ENCODE assay signal across 12 cellular contexts in the genomic region with DNA sequence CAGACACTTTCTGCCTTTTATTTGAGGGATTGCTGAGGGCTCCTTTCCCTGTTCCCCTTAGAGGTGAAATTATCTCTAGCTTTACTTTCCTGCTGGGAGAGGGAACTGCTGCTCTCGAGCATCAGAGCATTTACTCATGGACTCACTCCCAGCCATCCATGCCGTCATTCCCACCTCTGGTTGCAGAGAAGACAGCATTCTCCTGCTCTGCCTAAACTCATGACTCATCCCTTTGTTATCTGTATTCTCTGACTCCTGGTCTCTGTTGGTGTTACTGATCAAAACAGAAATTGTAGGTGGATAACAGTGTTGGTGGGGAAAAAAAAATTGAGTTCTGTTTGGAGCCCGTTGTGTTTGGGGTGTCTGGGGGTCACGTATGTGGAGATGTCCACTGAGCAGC.
DNase-seq lines count a peak whose midpoint lies in the region; ATAC-seq and TF ChIP-seq lines count a peak whose summit lies in the region.
"Had no signal": no experiment of that assay in that cellular context is flagged by ENCODE, and none has a peak within 500 bp of the region (broad histone marks: within the 10 kb centered on the region; RNA-seq: fewer than 3 reads in every experiment).

No MANE protein-coding gene starts in this region.

- no peaks in the 10 kb centered on the region for H3K27me3 ChIP-seq in adrenal gland

- no peak for TF ChIP-seq CTCF in adrenal gland (IDR thresholded peaks at IDR 0.05)

- no peak overlapping the region for H3K4me3 ChIP-seq in adrenal gland

- H3K9me3 ChIP-seq in adrenal gland (replicated peaks in 1 of 3), result no peaks in the 10 kb centered on the region

- 45 to 49% (median 47%) methylated on average over 4 of the region's 4 CpGs for WGBS in adrenal gland, 4 donors

- H3K4me1 ChIP-seq in adrenal gland (replicated peaks in 1 of 2), result no peaks in the 10 kb centered on the region

- intact Hi-C loops in adrenal gland (cut with DNase I), result no loop called here

- DNase-seq in AG08396 (ENCODE audit: low spot score) (peak; percentile 70), HK-2 (ENCODE audit: unreplicated experiment) (peak; percentile 56), adrenal gland (peak in 6 of 7 donors; percentile 57 to 81 (median 66)), hepatic stellate cell (ENCODE audit: low spot score) (peak; percentile 26), COLO829 (ENCODE audit: low spot score) (no peak), occipital lobe (lab: John Stamatoyannopoulos, UW) (no peak), NK-92 (lab: John Stamatoyannopoulos, UW; ENCODE audit: unreplicated experiment) (no peak)
- DNase-seq: activated T-cell treated with anti-CD3 and anti-CD28 coated beads, Interleukin-2, amount 50 U/mL, for 48 hours; hypothalamus; NCI-H1694 treated with DMSO at 0.1 percent for 48 hours had no signal

- no peak for TF ChIP-seq POLR2A in adrenal gland (IDR thresholded peaks at IDR 0.05)

- no peak for ATAC-seq in GM21528 (IDR thresholded peaks at IDR 0.05; ENCODE audit: low FRiP score, unreplicated experiment)
- ATAC-seq: Panc1 had no signal

- no peak overlapping the region for H3K27ac ChIP-seq in adrenal gland

- H3K36me3 ChIP-seq in adrenal gland (replicated peaks in 1 of 2), result no peaks in the 10 kb centered on the region

Comparison
In these comparisons a context has a peak if more than half of its experiments do, and no peak if none do; other contexts are left out.
1. DNase-seq: peak in AG08396 (single experiment), HK-2 (single experiment), adrenal gland (6 of 7) and hepatic stellate cell (single experiment); none in COLO829 (single experiment), occipital lobe (single experiment) and NK-92 (single experiment).